In genomic region chr17:76267581-76268001, GRCh38 we compare ENCODE assay signal across 8 cellular contexts. TPM values are rescaled to one million over a fixed set of nuclear protein-coding genes. Genes with fewer than 3 reads are reported as not detected.
DNase-seq lines count a peak whose midpoint lies in the region; ATAC-seq and TF ChIP-seq lines count a peak whose summit lies in the region.
"Not testable (repeated sequence)": the region's sequence is repeated elsewhere in the genome, so short reads cannot be mapped to it uniquely, and the experiment has no call there.

No MANE protein-coding gene starts in this region.

- H3K4ac ChIP-seq in H9 (ENCODE audit: low read depth, low read length), result not testable (repeated sequence)

- H3K18ac ChIP-seq in H9 (ENCODE audit: insufficient read length, low read depth, low read length), result not testable (repeated sequence)

- in situ Hi-C loops in mammary epithelial cell (cut with MboI; ENCODE audit: low sequenced_read_pairs in 2 of 2), result not testable (repeated sequence)

- H3K14ac ChIP-seq in H9 (ENCODE audit: insufficient read depth, low read length), result not testable (repeated sequence)

- not testable (repeated sequence) for H3K56ac ChIP-seq in H9 (ENCODE audit: insufficient read length, low read depth, low read length)

- not testable (repeated sequence) for H3K79me1 ChIP-seq in H9 (ENCODE audit: insufficient read depth, low read depth, low read length, poor library complexity, severe bottlenecking)

- BruUV-seq in mammary epithelial cell (replicated peaks; lab: Mats Ljungman, UMichigan), result not testable (repeated sequence)

- not testable (repeated sequence) for H3K9me3 ChIP-seq in H9 (ENCODE audit: control insufficient read depth, low read depth, low read length); RWPE2 (ENCODE audit: severe bottlenecking); mammary epithelial cell (replicated peaks; ENCODE audit: insufficient read depth, low read length); muscle layer of duodenum (ENCODE audit: control insufficient read depth in 1 of 2, low read length in 2 of 2); vagina

- H2BK120ac ChIP-seq in H9 (ENCODE audit: low read depth, low read length, poor library complexity, severe bottlenecking), result not testable (repeated sequence)

- H3T11ph ChIP-seq in H9 (ENCODE audit: low read length), result not testable (repeated sequence)

- H2BK15ac ChIP-seq in H9 (ENCODE audit: low read depth, low read length), result not testable (repeated sequence)

- not testable (repeated sequence) for H3K9me3 Mint-ChIP-seq in H9; activated T-cell treated with anti-CD3 and anti-CD28 coated beads, Interleukin-2, amount 50 U/mL, for 72 hours

- H4K20me1 ChIP-seq in H9 (ENCODE audit: control insufficient read depth, insufficient read depth, insufficient read length); mammary epithelial cell (ENCODE audit: insufficient read depth, low read length): not testable (repeated sequence)

- not testable (repeated sequence) for H3K4me2 ChIP-seq in H9 (ENCODE audit: insufficient read depth, insufficient read length, low read length)
- H3K4me2 ChIP-seq in mammary epithelial cell (ENCODE audit: insufficient read depth, low read depth, low read length), result peak overlapping the region; percentile 74

- not testable (repeated sequence) for H3K4me1 ChIP-seq in H9 (ENCODE audit: insufficient read depth, low read length)
- peaks cover 42% of the 10 kb centered on the region for H3K4me1 ChIP-seq in RWPE2 (ENCODE audit: insufficient read depth, poor library complexity, severe bottlenecking)
- H3K4me1 ChIP-seq in mammary epithelial cell (ENCODE audit: insufficient read depth, low read length), result peaks cover 48% of the 10 kb centered on the region
- H3K4me1 ChIP-seq in muscle layer of duodenum (ENCODE audit: control insufficient read depth in 1 of 2, insufficient read depth in 2 of 2, low read length in 2 of 2), result peaks cover 11 to 57% of the 10 kb centered on the region in 2 donors
- H3K4me1 ChIP-seq in vagina, result peaks cover 76% of the 10 kb centered on the region

- H3K27ac ChIP-seq in H9 (ENCODE audit: insufficient read length, low read depth, low read length), result not testable (repeated sequence)
- H3K27ac ChIP-seq in RWPE2 (ENCODE audit: poor library complexity, severe bottlenecking) (peak overlapping the region; percentile 75), mammary epithelial cell (ENCODE audit: insufficient read depth, low read depth, low read length) (peak overlapping the region; percentile 58), muscle layer of duodenum (ENCODE audit: low read length) (peak overlapping the region; percentile 93), vagina (peak overlapping the region; percentile 97)

- H3K4me3 Mint-ChIP-seq in H9, result peak overlapping the region; percentile 21 to 49; a peak in 3 of 5 replicates
- peak overlapping the region; percentile 90 to 97 for H3K4me3 Mint-ChIP-seq in activated T-cell treated with anti-CD3 and anti-CD28 coated beads, Interleukin-2, amount 50 U/mL, for 72 hours

- not testable (repeated sequence) for ATAC-seq in RWPE2 (ENCODE audit: low read depth); activated T-cell treated with anti-CD3 and anti-CD28 coated beads, Interleukin-2, amount 50 U/mL, for 72 hours (replicated peaks in 1 of 2); Right ventricle myocardium inferior

- dilution Hi-C loops in mammary epithelial cell (cut with HindIII; ENCODE audit: low sequenced_read_pairs), result not testable (repeated sequence)

- not testable (repeated sequence) for H3K9ac ChIP-seq in H9 (ENCODE audit: extremely low read depth, insufficient read length, low read length)
- peak overlapping the region; percentile 67 for H3K9ac ChIP-seq in mammary epithelial cell (ENCODE audit: insufficient read depth, low read length)

- H4K91ac ChIP-seq in H9 (ENCODE audit: insufficient read length, low read depth, low read length), result not testable (repeated sequence)

- TF ChIP-seq POLR2A in vagina (IDR thresholded peaks at IDR 0.05), result not testable (repeated sequence)

- H3K79me2 ChIP-seq in H9 (ENCODE audit: insufficient read depth, low read length), result not testable (repeated sequence)
- H3K79me2 ChIP-seq in mammary epithelial cell (ENCODE audit: insufficient read depth, low read length), result peaks cover 42% of the 10 kb centered on the region

- intact Hi-C loops in mammary epithelial cell (cut with micrococcal nuclease); vagina (cut with DNase I): not testable (repeated sequence)
- intact Hi-C loops in Right ventricle myocardium inferior (cut with DNase I), result loop anchor here (5.0 kb wide), 1 partner anchor 70 kb away; no protein-coding TSS in a partner anchor

- H3K27ac Mint-ChIP-seq in H9, result peak overlapping the region; percentile 44 to 88 (median 73); a peak in 4 of 7 replicates
- H3K27ac Mint-ChIP-seq in activated T-cell treated with anti-CD3 and anti-CD28 coated beads, Interleukin-2, amount 50 U/mL, for 72 hours, result peak overlapping the region; percentile 96

- not testable (repeated sequence) for H2BK20ac ChIP-seq in H9 (ENCODE audit: low read depth, low read length, poor library complexity, severe bottlenecking)

- not testable (repeated sequence) for DNase-seq in H9; RWPE2 (ENCODE audit: low spot score); activated T-cell treated with anti-CD3 and anti-CD28 coated beads, Interleukin-2, amount 50 U/mL, for 72 hours; mammary epithelial cell; vagina (ENCODE audit: extremely low spot score in 2 of 2)
- peak; percentile 43 for DNase-seq in Right ventricle myocardium inferior (ENCODE audit: missing footprints)
- peak; percentile 48 for DNase-seq in stimulated activated CD4-positive, alpha-beta T cell treated with anti-CD3 and anti-CD28 coated beads, Interleukin-15, amount 100 ng/mL, for 24 hours

- not testable (repeated sequence) for H3K27me3 ChIP-seq in H9 (ENCODE audit: insufficient read depth, low read length); RWPE2 (ENCODE audit: insufficient read depth, poor library complexity, severe bottlenecking); mammary epithelial cell (ENCODE audit: insufficient read depth, low read length); muscle layer of duodenum (ENCODE audit: low read depth, low read length); vagina

- H4K5ac ChIP-seq in H9 (ENCODE audit: insufficient read length, low read depth, low read length), result not testable (repeated sequence)

- H2BK5ac ChIP-seq in H9 (ENCODE audit: insufficient read length, low read length), result not testable (repeated sequence)

- H2BK12ac ChIP-seq in H9 (ENCODE audit: insufficient read length, low read depth, low read length), result not testable (repeated sequence)

- H3K36me3 ChIP-seq in RWPE2 (ENCODE audit: low read depth) (peaks cover 21% of the 10 kb centered on the region), vagina (peaks cover 0 to 13% of the 10 kb centered on the region in 2 donors)
- not testable (repeated sequence) for H3K36me3 ChIP-seq in mammary epithelial cell (ENCODE audit: insufficient read depth, low read length); muscle layer of duodenum (ENCODE audit: control insufficient read depth in 1 of 2, insufficient read depth in 2 of 2, low read length in 2 of 2)

- not testable (repeated sequence) for H3K27me3 Mint-ChIP-seq in H9 (ENCODE audit: low read depth); activated T-cell treated with anti-CD3 and anti-CD28 coated beads, Interleukin-2, amount 50 U/mL, for 72 hours (ENCODE audit: low read depth)

- WGBS in H9 (ENCODE audit: extremely low coverage, insufficient read length, low lambda C conversion rate), result no CpG with 5 or more reads among the region's 13 CpGs
- 81% methylated on average over 11 of the region's 13 CpGs for WGBS in mammary epithelial cell (ENCODE audit: low coverage, missing lambda C conversion rate)

- peaks cover 35 to 54% of the 10 kb centered on the region in 2 experiments for H3K4me1 Mint-ChIP-seq in H9
- peaks cover 65% of the 10 kb centered on the region for H3K4me1 Mint-ChIP-seq in activated T-cell treated with anti-CD3 and anti-CD28 coated beads, Interleukin-2, amount 50 U/mL, for 72 hours (ENCODE audit: low read depth)

- H4K8ac ChIP-seq in H9 (replicated peaks; ENCODE audit: insufficient read length, low read depth, low read length), result not testable (repeated sequence)

- peaks cover 2 to 15% (median 10%) of the 10 kb centered on the region in 3 experiments; a peak in 6 of 7 replicates for H3K36me3 Mint-ChIP-seq in H9 (ENCODE audit: insufficient read depth in 1 of 3, low read depth in 3 of 3)
- peaks cover 21 to 28% of the 10 kb centered on the region in 2 donors for H3K36me3 Mint-ChIP-seq in activated T-cell treated with anti-CD3 and anti-CD28 coated beads, Interleukin-2, amount 50 U/mL, for 72 hours (ENCODE audit: insufficient read depth in 2 of 2)

- not testable (repeated sequence) for TF ChIP-seq CTCF in H9 (conservative IDR thresholded peaks at IDR 0.05); RWPE2 (IDR thresholded peaks at IDR 0.05; ENCODE audit: poor library complexity, severe bottlenecking); mammary epithelial cell (conservative IDR thresholded peaks at IDR 0.05 in 1 of 2, IDR thresholded peaks at IDR 0.05 in 1 of 2; ENCODE audit: extremely low read depth in 1 of 2, insufficient read depth in 1 of 2, low read depth in 1 of 2, low read length in 2 of 2); vagina (IDR thresholded peaks at IDR 0.05)

- not testable (repeated sequence) for H2AFZ ChIP-seq in H9 (ENCODE audit: low read length); mammary epithelial cell (ENCODE audit: low read depth, low read length)

- CTCF ChIA-PET in mammary epithelial cell (lab: Charles Lee; ENCODE audit: low non-redundant PET), result interaction anchor here (0.7 to 1.7 kb wide), 2 partner anchors 9 to 12 kb away, joined by 8 to 14 read pairs; no protein-coding TSS in a partner anchor

- H3K23me2 ChIP-seq in H9 (ENCODE audit: insufficient read length, low read depth, low read length, poor library complexity, severe bottlenecking), result not testable (repeated sequence)

- H3K4me3 ChIP-seq in RWPE2 (ENCODE audit: severe bottlenecking); mammary epithelial cell (replicated peaks in 1 of 3; ENCODE audit: insufficient read depth in 1 of 3, low read depth in 2 of 3, low read length in 3 of 3): not testable (repeated sequence)
- peak overlapping the region; percentile 31 to 38 for H3K4me3 ChIP-seq in muscle layer of duodenum (ENCODE audit: low read depth in 1 of 2, low read length in 2 of 2)
- peak overlapping the region in 1 of 2 donors; percentile 17 for H3K4me3 ChIP-seq in vagina

- not testable (repeated sequence) for H3K23ac ChIP-seq in H9 (ENCODE audit: insufficient read length, low read depth, low read length)

- not testable (repeated sequence) for H2AK5ac ChIP-seq in H9 (ENCODE audit: insufficient read length, low read length)

RNA-seq across cellular contexts. Expression of gene UBALD2, which starts 2.4 kb away (rescaled TPM):
- total RNA-seq in H9 (2021) (25.8 and 26.7 TPM in 2 replicates), mammary epithelial cell (10 to 100 TPM in 1 of 2 donors, 1 to 10 TPM in 1; 5.7 to 54.7 TPM), Right ventricle myocardium inferior (30.4 TPM), vagina (18.4 TPM)
- 100 to 1,000 TPM; 629 to 707 TPM for total RNA-seq in activated T-cell treated with anti-CD3 and anti-CD28 coated beads, Interleukin-2, amount 50 U/mL, for 72 hours
- polyA plus RNA-seq in mammary epithelial cell, result 15.3 TPM
- polyA minus RNA-seq in mammary epithelial cell, result 9.2 TPM

RNA-seq across cellular contexts. Expression of gene RNF157, which starts 27.3 kb away (rescaled TPM):
- total RNA-seq in H9 (2021), result 7.7 and 9.9 TPM in 2 replicates
- total RNA-seq in activated T-cell treated with anti-CD3 and anti-CD28 coated beads, Interleukin-2, amount 50 U/mL, for 72 hours, result 100 to 1,000 TPM in 1 of 2 donors, 10 to 100 TPM in 1; 91.9 to 100 TPM
- total RNA-seq in mammary epithelial cell, result not detected
- 0.07 TPM for polyA plus RNA-seq in mammary epithelial cell
- not detected for polyA minus RNA-seq in mammary epithelial cell
- total RNA-seq in Right ventricle myocardium inferior, result 19.4 TPM
- 8.8 TPM for total RNA-seq in vagina

RNA-seq across cellular contexts. Expression of gene QRICH2, which starts 40.5 kb away (rescaled TPM):
- total RNA-seq in H9 (2021) (2.2 and 3.2 TPM in 2 replicates), mammary epithelial cell (1 to 10 TPM; 3.7 to 3.9 TPM), Right ventricle myocardium inferior (3.6 TPM), vagina (10.8 TPM)
- 1 to 10 TPM; 3.1 to 4.5 TPM for total RNA-seq in activated T-cell treated with anti-CD3 and anti-CD28 coated beads, Interleukin-2, amount 50 U/mL, for 72 hours
- polyA plus RNA-seq in mammary epithelial cell, result 1.3 TPM
- polyA minus RNA-seq in mammary epithelial cell, result 1.3 TPM

Comparison
In these comparisons a context has a peak if more than half of its experiments do, and no peak if none do; other contexts are left out.
1. RNA of gene UBALD2, which starts 2.4 kb away (total RNA-seq): 629 to 707 TPM in activated T-cell treated with anti-CD3 and anti-CD28 coated beads, Interleukin-2, amount 50 U/mL, for 72 hours; 5.7 to 54.7 TPM in mammary epithelial cell, 30.4 TPM in Right ventricle myocardium inferior (single experiment), 25.8 to 26.7 TPM in H9 and 18.4 TPM in vagina (single experiment); every median in the first group is over 10 times any median in the second.